In genomic region chr2:43090317-43090716, GRCh38 we compare ENCODE assay signal across 9 cellular contexts.
"Had no signal": no experiment of that assay in that cellular context is flagged by ENCODE, and none has a peak within 500 bp of the region (broad histone marks: within the 10 kb centered on the region; RNA-seq: fewer than 3 reads in every experiment).

No MANE protein-coding gene starts in this region.

- H2AFZ ChIP-seq: GM23248 had no signal

- H3K27ac ChIP-seq: GM23248, HL-60 had no signal

- ATAC-seq: HepG2 had no signal

- H3K27ac Mint-ChIP-seq: H9, IgD-negative memory B cell had no signal

- H3K9ac ChIP-seq: GM23248 had no signal

- DNase-seq: GM23248, GOT3, H9, HCEC 1CT, KG1 had no signal

- H3K4me1 Mint-ChIP-seq: IgD-negative memory B cell had no signal

- H3K4me3 ChIP-seq: GM23248 had no signal

- H3K4me3 Mint-ChIP-seq: H9 had no signal

- FAIRE-seq: H54, HepG2 had no signal
